13 cellular contexts compared by ENCODE assay signal in genomic region chr18:6355789-6356589, GRCh38. TPM values are rescaled to one million over a fixed set of nuclear protein-coding genes. Genes with fewer than 3 reads are reported as not detected.
DNase-seq lines count a peak whose midpoint lies in the region; ATAC-seq and TF ChIP-seq lines count a peak whose summit lies in the region.
"Had no signal": no experiment of that assay in that cellular context is flagged by ENCODE, and none has a peak within 500 bp of the region (broad histone marks: within the 10 kb centered on the region; RNA-seq: fewer than 3 reads in every experiment).

No MANE protein-coding gene starts in this region.

- in situ Hi-C loops in brain microvascular endothelial cell (cut with HindIII; ENCODE audit: low pct_ligation_motif_present, low sequenced_read_pairs): no loop called here

- H3K4me1 Mint-ChIP-seq in stimulated activated naive CD8-positive, alpha-beta T cell treated with anti-CD3 and anti-CD28 coated beads, Interleukin-15, amount 100 ng/mL, for 72 hours: no peaks in the 10 kb centered on the region

- H3K9me3 Mint-ChIP-seq in stimulated activated naive CD8-positive, alpha-beta T cell treated with anti-CD3 and anti-CD28 coated beads, Interleukin-15, amount 100 ng/mL, for 72 hours: peaks cover 0 to 5% of the 10 kb centered on the region in 2 donors

- no peak for TF ChIP-seq CTCF in SK-N-SH (IDR thresholded peaks at IDR 0.05)
- TF ChIP-seq CTCF in brain microvascular endothelial cell (IDR thresholded peaks at IDR 0.05; ENCODE audit: low read depth, low read length, missing control alignments): no peak

- H3K27me3 ChIP-seq in SK-N-SH (ENCODE audit: insufficient read depth) (no peaks in the 10 kb centered on the region), brain microvascular endothelial cell (replicated peaks) (no peaks in the 10 kb centered on the region)
- H3K27me3 ChIP-seq: stomach had no signal

- no peaks in the 10 kb centered on the region for H3K36me3 ChIP-seq in SK-N-SH (replicated peaks in 1 of 2; ENCODE audit: control insufficient read depth in 1 of 2, insufficient read depth in 2 of 2, low read length in 1 of 2)
- H3K36me3 ChIP-seq in brain microvascular endothelial cell (replicated peaks): no peaks in the 10 kb centered on the region
- H3K36me3 ChIP-seq: stomach had no signal

- no peak for TF ChIP-seq EP300 in SK-N-SH (IDR thresholded peaks at IDR 0.05; ENCODE audit: borderline replicate concordance in 1 of 2, low read depth in 1 of 2, low read length in 1 of 2)

- POLR2A ChIA-PET in SK-N-SH (lab: Yijun Ruan, JAX): no interaction called here

- H3K4me3 ChIP-seq in SK-N-SH (ENCODE audit: low read depth in 2 of 2, low read length in 1 of 2) (no peak overlapping the region), brain microvascular endothelial cell (ENCODE audit: low read depth, low read length) (no peak overlapping the region)
- H3K4me3 ChIP-seq: A549, stomach had no signal

- peak overlapping the region; percentile 51; the same call in 1 of the 2 replicates for H2AFZ ChIP-seq in SK-N-SH (ENCODE audit: low read depth)

- no peak overlapping the region for H3K27ac ChIP-seq in SK-N-SH (ENCODE audit: low read depth in 2 of 2, low read length in 1 of 2)
- H3K27ac ChIP-seq in brain microvascular endothelial cell: no peak overlapping the region
- H3K27ac ChIP-seq: A549, stomach had no signal

- DNase-seq in SK-N-SH (no peak), brain microvascular endothelial cell (peak; percentile 42), HCEC 1CT (no peak), foreskin melanocyte (no peak)
- DNase-seq in stimulated activated naive CD8-positive, alpha-beta T cell treated with anti-CD3 and anti-CD28 coated beads, Interleukin-15, amount 100 ng/mL, for 72 hours: no peak
- no peak for DNase-seq in stimulated activated CD4-positive, alpha-beta T cell treated with anti-CD3 and anti-CD28 coated beads, Interleukin-15, amount 100 ng/mL, for 24 hours
- DNase-seq: effector CD8-positive, alpha-beta T cell; left cardiac atrium; NCI-H446; stomach had no signal

- H3K27ac Mint-ChIP-seq in stimulated activated naive CD8-positive, alpha-beta T cell treated with anti-CD3 and anti-CD28 coated beads, Interleukin-15, amount 100 ng/mL, for 72 hours: no peak overlapping the region

- H3K9me3 ChIP-seq in SK-N-SH: no peaks in the 10 kb centered on the region
- H3K9me3 ChIP-seq: A549 had no signal

- H3K9ac ChIP-seq in SK-N-SH: no peak overlapping the region

- H3K4me3 Mint-ChIP-seq in stimulated activated naive CD8-positive, alpha-beta T cell treated with anti-CD3 and anti-CD28 coated beads, Interleukin-15, amount 100 ng/mL, for 72 hours: no peak overlapping the region

- CTCF ChIA-PET in SK-N-SH (lab: Yijun Ruan, JAX): no interaction called here

- TF ChIP-seq RAD21 in SK-N-SH (IDR thresholded peaks at IDR 0.05; ENCODE audit: low read length): no peak

- ATAC-seq in SK-N-SH treated with all-trans-retinoic acid at 6 μM for 48 hours (no peak), HG03378 (IDR thresholded peaks at IDR 0.05; ENCODE audit: unreplicated experiment) (peak; percentile 56)
- ATAC-seq in stimulated activated naive CD8-positive, alpha-beta T cell treated with anti-CD3 and anti-CD28 coated beads, Interleukin-15, amount 100 ng/mL, for 72 hours: peak; percentile 59

- H3K9me2 ChIP-seq in SK-N-SH: no peaks in the 10 kb centered on the region

- WGBS in SK-N-SH (ENCODE audit: low lambda C conversion rate): 47% methylated on average over 9 of the region's 9 CpGs

- H3K27me3 Mint-ChIP-seq in stimulated activated naive CD8-positive, alpha-beta T cell treated with anti-CD3 and anti-CD28 coated beads, Interleukin-15, amount 100 ng/mL, for 72 hours: no peaks in the 10 kb centered on the region

- H3F3A ChIP-seq in SK-N-SH (replicated peaks; ENCODE audit: insufficient read depth): no peaks in the 10 kb centered on the region

- H4K20me1 ChIP-seq in SK-N-SH (ENCODE audit: insufficient read depth): no peaks in the 10 kb centered on the region

- H3K4me1 ChIP-seq in SK-N-SH (ENCODE audit: control insufficient read depth in 1 of 2, insufficient read depth in 2 of 2, low read depth in 1 of 2, low read length in 1 of 2): peaks cover 0 to 3% of the 10 kb centered on the region in 2 experiments; a peak in 1 of 4 replicates
- H3K4me1 ChIP-seq: A549 had no signal

- H3K4me2 ChIP-seq in SK-N-SH: no peak overlapping the region
- H3K4me2 ChIP-seq: A549 had no signal

- no peaks in the 10 kb centered on the region for H3K79me2 ChIP-seq in SK-N-SH (ENCODE audit: insufficient read depth)

TF ChIP-seq in SK-N-SH, 30 proteins besides CTCF, POLR2A, EP300 and RAD21 (continues in another document):
- no peak for TF ChIP-seq RFX5 (IDR thresholded peaks at IDR 0.05; ENCODE audit: low read length)
- TF ChIP-seq ELF1 (IDR thresholded peaks at IDR 0.05): no peak
- TF ChIP-seq SIN3A (IDR thresholded peaks at IDR 0.05; ENCODE audit: borderline replicate concordance, low read depth, low read length): no peak
- TF ChIP-seq USF1 (IDR thresholded peaks at IDR 0.05; ENCODE audit: borderline replicate concordance, low read depth): no peak
- TF ChIP-seq GABPA (IDR thresholded peaks at IDR 0.05; ENCODE audit: low read depth): no peak
- no peak for TF ChIP-seq IRF3 (IDR thresholded peaks at IDR 0.05; ENCODE audit: low read depth, low read length)
- no peak for TF ChIP-seq USF2 (IDR thresholded peaks at IDR 0.05; ENCODE audit: borderline replicate concordance, low read depth, low read length)
- no peak for TF ChIP-seq JUND (IDR thresholded peaks at IDR 0.05)
- TF ChIP-seq FOXM1 (IDR thresholded peaks at IDR 0.05; ENCODE audit: low read depth): no peak
- TF ChIP-seq YY1 (IDR thresholded peaks at IDR 0.05; ENCODE audit: low read depth): no peak

TF ChIP-seq in SK-N-SH treated with all-trans-retinoic acid at 6 μM for 48 hours, 23 proteins besides CTCF, POLR2A, EP300 and RAD21:
- TF ChIP-seq ZFP30 (CRISPR knock-in tag; IDR thresholded peaks at IDR 0.05): no peak

RNA-seq across cellular contexts. Expression of gene L3MBTL4, which starts 58.7 kb away (rescaled TPM):
- 0.02 and 0.05 TPM in 2 replicates for polyA plus RNA-seq in SK-N-SH (2012; rRNA removed)
- polyA plus RNA-seq in SK-N-SH (2012; cell fraction: cytosol; rRNA removed): 0.04 and 0.07 TPM in 2 replicates
- polyA plus RNA-seq in SK-N-SH (2012; cell fraction: nucleus; rRNA removed): 0.19 TPM in 1 of 2 replicates, not detected in the other
